18 cellular contexts compared by ENCODE assay signal in the genomic region with DNA sequence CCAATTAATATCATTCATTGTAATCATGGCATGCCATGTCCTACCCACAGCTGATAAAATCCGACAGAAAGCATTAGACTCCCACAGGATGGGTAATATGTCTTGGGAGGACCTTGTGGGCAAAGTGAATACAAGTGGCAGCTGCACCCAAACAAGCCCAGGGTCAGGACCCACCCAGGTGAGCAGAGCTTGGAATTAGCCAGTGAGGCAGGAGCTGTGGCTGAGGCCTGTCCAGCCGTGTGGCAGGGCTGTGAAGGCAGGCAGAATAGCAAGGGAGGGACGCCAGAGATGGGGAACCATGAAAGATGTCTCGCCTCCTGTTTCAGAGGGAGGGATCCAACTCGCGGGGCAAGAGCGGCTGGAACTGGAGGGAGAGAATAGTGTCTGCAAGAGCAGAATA.
DNase-seq lines count a peak whose midpoint lies in the region; ATAC-seq and TF ChIP-seq lines count a peak whose summit lies in the region.
"Had no signal": no experiment of that assay in that cellular context is flagged by ENCODE, and none has a peak within 500 bp of the region (broad histone marks: within the 10 kb centered on the region; RNA-seq: fewer than 3 reads in every experiment).

No MANE protein-coding gene starts in this region.

- no peaks in the 10 kb centered on the region for H3K36me3 ChIP-seq in neutrophil
- H3K36me3 ChIP-seq: BLaER1, SJCRH30 had no signal

- TF ChIP-seq CTCF in neutrophil (IDR thresholded peaks at IDR 0.05): no peak

- no peaks in the 10 kb centered on the region for H3K9me3 ChIP-seq in neutrophil
- H3K9me3 ChIP-seq: BLaER1, SJCRH30 had no signal

- H3K27ac ChIP-seq in neutrophil: peak overlapping the region; percentile 60
- H3K27ac ChIP-seq: BLaER1, SJCRH30 had no signal

- H3K4me3 ChIP-seq in neutrophil (ENCODE audit: low read depth in 1 of 2, low read length in 1 of 2): no peak overlapping the region
- H3K4me3 ChIP-seq: BLaER1, SJCRH30 had no signal

- peaks cover 6% of the 10 kb centered on the region in 2 experiments for H3K4me1 ChIP-seq in neutrophil (ENCODE audit: control insufficient read depth in 1 of 2, insufficient read depth in 1 of 2, low read depth in 1 of 2, low read length in 1 of 2)
- H3K4me1 ChIP-seq: SJCRH30 had no signal

- H3K27ac Mint-ChIP-seq in dendritic cell treated with granulocyte-macrophage colony-stimulating factor and Interleukin-4, amounts not matched to agents 40 ng/mL and 50 ng/mL, for 4 days: peak overlapping the region; percentile 47

- H3K27me3 ChIP-seq in neutrophil: no peaks in the 10 kb centered on the region
- H3K27me3 ChIP-seq: BLaER1, SJCRH30 had no signal

- DNase-seq in activated CD8-positive, alpha-beta memory T cell treated with anti-CD3 and anti-CD28 coated beads for 24 hours: peak; percentile 43
- DNase-seq in activated CD8-positive, alpha-beta memory T cell treated with anti-CD3 and anti-CD28 coated beads, Interleukin-2, amount 50 U/mL, for 4 hours: no peak
- DNase-seq in activated CD4-positive, CD25-positive, alpha-beta regulatory T cell treated with anti-CD3 and anti-CD28 coated beads, Interleukin-2, amount 50 U/mL, for 72 hours: no peak
- DNase-seq: 8988T; CD4-positive, CD25-positive, alpha-beta regulatory T cell; IMR-90; KG1; MM.1S; NCI-H2029; NCI-H69; SJCRH30 had no signal

- no peak for ATAC-seq in GM21390 (IDR thresholded peaks at IDR 0.05; ENCODE audit: unreplicated experiment)
- no peak for ATAC-seq in HG03025 (IDR thresholded peaks at IDR 0.05; ENCODE audit: low FRiP score, unreplicated experiment)
- ATAC-seq: Right ventricle myocardium inferior, SK-N-SH treated with all-trans-retinoic acid at 6 μM for 48 hours had no signal

- intact Hi-C loops in dendritic cell treated with granulocyte-macrophage colony-stimulating factor and Interleukin-4, amounts not matched to agents 40 ng/mL and 50 ng/mL, for 4 days (cut with micrococcal nuclease): no loop called here

- no peaks in the 10 kb centered on the region for H3K36me3 Mint-ChIP-seq in dendritic cell treated with granulocyte-macrophage colony-stimulating factor and Interleukin-4, amounts not matched to agents 40 ng/mL and 50 ng/mL, for 4 days (ENCODE audit: low read depth)
- H3K36me3 Mint-ChIP-seq: CD4-positive, CD25-positive, alpha-beta regulatory T cell had no signal

- no peak overlapping the region for H3K4me3 Mint-ChIP-seq in dendritic cell treated with granulocyte-macrophage colony-stimulating factor and Interleukin-4, amounts not matched to agents 40 ng/mL and 50 ng/mL, for 4 days

- H3K27me3 Mint-ChIP-seq in dendritic cell treated with granulocyte-macrophage colony-stimulating factor and Interleukin-4, amounts not matched to agents 40 ng/mL and 50 ng/mL, for 4 days: no peaks in the 10 kb centered on the region

- H3K9me3 Mint-ChIP-seq in dendritic cell treated with granulocyte-macrophage colony-stimulating factor and Interleukin-4, amounts not matched to agents 40 ng/mL and 50 ng/mL, for 4 days: no peaks in the 10 kb centered on the region
- H3K9me3 Mint-ChIP-seq: CD4-positive, CD25-positive, alpha-beta regulatory T cell had no signal

- H3K4me1 Mint-ChIP-seq in dendritic cell treated with granulocyte-macrophage colony-stimulating factor and Interleukin-4, amounts not matched to agents 40 ng/mL and 50 ng/mL, for 4 days (ENCODE audit: low read depth): peaks cover 13% of the 10 kb centered on the region
